9 cellular contexts compared by ENCODE assay signal in the genomic region with DNA sequence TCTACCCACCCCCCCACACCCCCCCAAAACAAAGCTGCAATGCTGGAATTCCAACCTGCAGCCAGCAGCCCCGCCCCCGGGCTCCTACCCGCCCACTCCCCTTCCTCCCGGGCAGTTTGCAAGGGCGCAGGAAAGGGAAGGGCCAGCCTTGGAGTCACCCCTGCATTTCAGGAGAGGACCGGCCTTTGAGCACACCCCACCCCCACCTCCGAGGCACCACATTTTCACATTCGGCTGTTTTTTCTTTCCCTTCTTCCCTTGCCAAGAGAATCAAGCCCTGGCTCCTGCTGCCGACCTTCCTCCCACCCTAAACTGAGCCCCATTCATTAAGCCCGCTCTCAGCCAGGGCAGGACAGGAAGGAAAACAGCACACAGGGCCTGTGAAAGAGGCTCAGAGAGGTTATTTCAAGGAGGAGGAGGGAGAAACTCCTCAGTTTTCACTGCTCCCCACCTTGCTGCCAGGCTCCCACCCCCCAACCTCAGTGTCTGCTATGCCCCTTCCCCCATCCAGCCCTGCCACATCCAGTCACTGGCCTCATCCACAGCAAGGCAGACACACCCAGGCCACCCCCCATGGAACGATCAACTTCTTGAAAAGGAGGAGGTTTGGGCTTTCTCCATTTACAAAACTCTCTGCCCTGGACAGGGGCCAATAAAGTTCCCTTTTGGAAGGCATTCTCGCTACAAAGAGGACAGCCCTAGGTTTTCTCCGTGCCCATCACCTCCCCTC. TPM values are rescaled to one million over a fixed set of nuclear protein-coding genes. Genes with fewer than 3 reads are reported as not detected.
DNase-seq lines count a peak whose midpoint lies in the region; ATAC-seq and TF ChIP-seq lines count a peak whose summit lies in the region.
"Had no signal": no experiment of that assay in that cellular context is flagged by ENCODE, and none has a peak within 500 bp of the region (broad histone marks: within the 10 kb centered on the region; RNA-seq: fewer than 3 reads in every experiment).

No MANE protein-coding gene starts in this region.

- H3K27me3 Mint-ChIP-seq in activated CD8-positive, alpha-beta memory T cell treated with anti-CD3 and anti-CD28 coated beads, Interleukin-2, amount 10 ng/mL, durations not matched to agents 7 days and 5 days, result no peaks in the 10 kb centered on the region
- H3K27me3 Mint-ChIP-seq in central memory CD8-positive, alpha-beta T cell, result no peaks in the 10 kb centered on the region
- H3K27me3 Mint-ChIP-seq in memory B cell, result no peaks in the 10 kb centered on the region

- no peaks in the 10 kb centered on the region for H3K9me3 Mint-ChIP-seq in activated CD8-positive, alpha-beta memory T cell treated with anti-CD3 and anti-CD28 coated beads, Interleukin-2, amount 10 ng/mL, durations not matched to agents 7 days and 5 days (ENCODE audit: low read depth)
- H3K9me3 Mint-ChIP-seq in central memory CD8-positive, alpha-beta T cell, result no peaks in the 10 kb centered on the region
- no peaks in the 10 kb centered on the region for H3K9me3 Mint-ChIP-seq in memory B cell

- H3K4me3 Mint-ChIP-seq in activated CD8-positive, alpha-beta memory T cell treated with anti-CD3 and anti-CD28 coated beads, Interleukin-2, amount 10 ng/mL, durations not matched to agents 7 days and 5 days, result no peak overlapping the region
- peak overlapping the region; percentile 68 for H3K4me3 Mint-ChIP-seq in central memory CD8-positive, alpha-beta T cell
- H3K4me3 Mint-ChIP-seq in memory B cell, result peak overlapping the region; percentile 67

- H3K27ac ChIP-seq in transverse colon, result peak overlapping the region; percentile 92 to 100 (median 98)

- peak overlapping the region; percentile 94 for H3K27ac Mint-ChIP-seq in activated CD8-positive, alpha-beta memory T cell treated with anti-CD3 and anti-CD28 coated beads, Interleukin-2, amount 10 ng/mL, durations not matched to agents 7 days and 5 days
- peak overlapping the region; percentile 87 for H3K27ac Mint-ChIP-seq in central memory CD8-positive, alpha-beta T cell (ENCODE audit: low read depth)
- H3K27ac Mint-ChIP-seq in memory B cell, result peak overlapping the region; percentile 92

- intact Hi-C loops in transverse colon (cut with DNase I; ENCODE audit: low total_unique reads), result loop anchor here (10.0 kb wide), 1 partner anchor 155 kb away; no protein-coding TSS in a partner anchor

- TF ChIP-seq EP300 in transverse colon (IDR thresholded peaks at IDR 0.05; ENCODE audit: low read depth), result no peak

- ATAC-seq in activated CD8-positive, alpha-beta memory T cell treated with anti-CD3 and anti-CD28 coated beads, Interleukin-2, amount 10 ng/mL, durations not matched to agents 7 days and 5 days, result no peak
- ATAC-seq in central memory CD8-positive, alpha-beta T cell (replicated peaks; ENCODE audit: extremely low read depth, poor library complexity, severe bottlenecking), result no peak
- no peak for ATAC-seq in memory B cell (ENCODE audit: low read depth)

- H3K4me1 ChIP-seq in transverse colon, result peaks cover 84 to 99% (median 94%) of the 10 kb centered on the region in 4 donors

- H3K9me3 ChIP-seq in transverse colon, result no peaks in the 10 kb centered on the region

- no peaks in the 10 kb centered on the region for H3K36me3 ChIP-seq in transverse colon

- DNase-seq in activated CD8-positive, alpha-beta memory T cell treated with anti-CD3 and anti-CD28 coated beads, Interleukin-2, amount 10 ng/mL, durations not matched to agents 7 days and 5 days, result no peak
- no peak for DNase-seq in activated CD8-positive, alpha-beta memory T cell treated with anti-CD3 and anti-CD28 coated beads, Interleukin-2, amount 50 U/mL, for 48 hours
- DNase-seq in central memory CD8-positive, alpha-beta T cell (ENCODE audit: low spot score in 2 of 2), result no peak
- no peak for DNase-seq in memory B cell (ENCODE audit: low spot score in 2 of 2)
- DNase-seq in transverse colon, result no peak
- no peak for DNase-seq in HT-29 (ENCODE audit: low spot score)
- no peak for DNase-seq in central memory CD4-positive, alpha-beta T cell
- DNase-seq in stimulated activated CD4-positive, alpha-beta T cell treated with anti-CD3 and anti-CD28 coated beads, Interleukin-4, amount 100 ng/mL, for 4 hours, result no peak
- DNase-seq: COR-L47 had no signal

- TF ChIP-seq POLR2A in transverse colon (IDR thresholded peaks at IDR 0.05), result no peak

- TF ChIP-seq CTCF in transverse colon (IDR thresholded peaks at IDR 0.05), result no peak

- peaks cover 90% of the 10 kb centered on the region for H3K4me1 Mint-ChIP-seq in activated CD8-positive, alpha-beta memory T cell treated with anti-CD3 and anti-CD28 coated beads, Interleukin-2, amount 10 ng/mL, durations not matched to agents 7 days and 5 days
- H3K4me1 Mint-ChIP-seq in central memory CD8-positive, alpha-beta T cell, result peaks cover 93% of the 10 kb centered on the region
- H3K4me1 Mint-ChIP-seq in memory B cell, result peaks cover 40% of the 10 kb centered on the region

- 17 to 55% methylated on average over 3 to 11 of the region's 13 CpGs for WGBS in transverse colon (ENCODE audit: low coverage in 1 of 2), 2 donors

- H3K36me3 Mint-ChIP-seq in activated CD8-positive, alpha-beta memory T cell treated with anti-CD3 and anti-CD28 coated beads, Interleukin-2, amount 10 ng/mL, durations not matched to agents 7 days and 5 days, result peaks cover 45% of the 10 kb centered on the region
- H3K36me3 Mint-ChIP-seq in central memory CD8-positive, alpha-beta T cell (ENCODE audit: insufficient read depth), result peaks cover 62% of the 10 kb centered on the region
- H3K36me3 Mint-ChIP-seq in memory B cell, result no peaks in the 10 kb centered on the region

- CTCF ChIA-PET in activated CD8-positive, alpha-beta memory T cell treated with anti-CD3 and anti-CD28 coated beads, Interleukin-2, amount 10 ng/mL, durations not matched to agents 7 days and 5 days (lab: Charles Lee), result interaction anchor here (0.7 to 1.1 kb wide), 4 partner anchors 13 to 161 kb away, joined by 3 read pairs; no protein-coding TSS in a partner anchor

- no peaks in the 10 kb centered on the region for H3K27me3 ChIP-seq in transverse colon

- in situ Hi-C loops in transverse colon (cut with MboI; ENCODE audit: low pct_ligation_motif_present in 1 of 4, low pct_unique_long_range_greater_than_20kb in 1 of 4, low sequenced_read_pairs in 3 of 4), result no loop called here

- H3K4me3 ChIP-seq in transverse colon, result peak overlapping the region in 1 of 4 donors; percentile 25

RNA-seq across cellular contexts. Expression of a gene that starts 11.2 kb away (rescaled TPM):
- total RNA-seq in activated CD8-positive, alpha-beta memory T cell treated with anti-CD3 and anti-CD28 coated beads, Interleukin-2, amount 10 ng/mL, durations not matched to agents 7 days and 5 days, result 10 to 100 TPM; 18.5 to 29.3 TPM
- 100 to 1,000 TPM in 1 of 4 donors, 10 to 100 TPM in 3; 76.0 to 199 (median 77.1) TPM for total RNA-seq in transverse colon
- total RNA-seq in HT-29 (2014; rRNA removed; shearing (Covaris generic)), result 70.8 and 72.3 TPM in 2 replicates
